1 cellular context compared by ENCODE assay signal in the genomic region with DNA sequence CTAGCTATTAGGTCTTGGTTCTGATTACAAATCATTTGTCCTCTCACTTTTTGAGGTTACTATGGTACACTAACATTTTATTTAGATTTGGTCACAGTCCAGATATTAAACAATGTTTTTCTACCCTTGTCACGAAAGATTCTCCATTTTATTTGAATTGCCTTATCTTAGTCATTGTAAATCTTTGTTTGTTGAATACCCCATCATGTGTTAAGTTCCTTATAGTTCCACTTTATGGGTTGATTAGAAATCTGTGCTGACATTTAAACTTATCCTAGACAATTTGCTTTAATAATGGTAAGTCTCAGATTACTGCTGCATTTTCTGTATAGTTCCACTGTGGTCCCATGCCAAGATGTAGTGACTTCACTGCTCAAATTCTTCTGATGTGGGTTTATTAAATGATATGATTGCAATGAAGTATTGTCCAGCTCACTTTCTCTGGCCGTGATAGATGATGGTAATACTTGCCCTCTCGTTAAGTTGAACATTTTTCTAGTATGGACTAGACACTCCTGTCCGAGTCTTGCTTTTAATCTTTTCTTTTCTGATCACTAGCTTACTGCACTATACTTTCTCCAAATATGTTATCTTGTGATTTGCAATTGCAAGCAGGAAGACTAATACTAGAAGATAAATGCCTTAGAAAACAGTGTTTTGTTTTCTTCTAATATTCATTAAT.
TF ChIP-seq lines count a peak whose summit lies in the region.

No MANE protein-coding gene starts in this region.

TF ChIP-seq in SK-N-SH, 30 proteins besides CTCF, POLR2A, EP300 and RAD21 (continued from another document):
- TF ChIP-seq, protein P1, sequence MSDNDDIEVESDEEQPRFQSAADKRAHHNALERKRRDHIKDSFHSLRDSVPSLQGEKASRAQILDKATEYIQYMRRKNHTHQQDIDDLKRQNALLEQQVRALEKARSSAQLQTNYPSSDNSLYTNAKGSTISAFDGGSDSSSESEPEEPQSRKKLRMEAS (IDR thresholded peaks at IDR 0.05; ENCODE audit: low read depth): no peak
- TF ChIP-seq NFIC (IDR thresholded peaks at IDR 0.05; ENCODE audit: borderline replicate concordance): peak; percentile 35
- TF ChIP-seq SMC3 (IDR thresholded peaks at IDR 0.05; ENCODE audit: low read depth, low read length): no peak
- TF ChIP-seq FOSL2 (IDR thresholded peaks at IDR 0.05; ENCODE audit: borderline replicate concordance, low read depth): no peak
- TF ChIP-seq, protein P2, sequence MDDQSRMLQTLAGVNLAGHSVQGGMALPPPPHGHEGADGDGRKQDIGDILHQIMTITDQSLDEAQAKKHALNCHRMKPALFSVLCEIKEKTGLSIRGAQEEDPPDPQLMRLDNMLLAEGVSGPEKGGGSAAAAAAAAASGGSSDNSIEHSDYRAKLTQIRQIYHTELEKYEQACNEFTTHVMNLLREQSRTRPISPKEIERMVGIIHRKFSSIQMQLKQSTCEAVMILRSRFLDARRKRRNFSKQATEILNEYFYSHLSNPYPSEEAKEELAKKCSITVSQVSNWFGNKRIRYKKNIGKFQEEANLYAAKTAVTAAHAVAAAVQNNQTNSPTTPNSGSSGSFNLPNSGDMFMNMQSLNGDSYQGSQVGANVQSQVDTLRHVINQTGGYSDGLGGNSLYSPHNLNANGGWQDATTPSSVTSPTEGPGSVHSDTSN (IDR thresholded peaks at IDR 0.05): peak; percentile 54
- no peak for TF ChIP-seq MXI1 (IDR thresholded peaks at IDR 0.05; ENCODE audit: low read depth, low read length)
- no peak for TF ChIP-seq NRF1 (IDR thresholded peaks at IDR 0.05; ENCODE audit: low read depth, low read length)
- TF ChIP-seq, protein P3, sequence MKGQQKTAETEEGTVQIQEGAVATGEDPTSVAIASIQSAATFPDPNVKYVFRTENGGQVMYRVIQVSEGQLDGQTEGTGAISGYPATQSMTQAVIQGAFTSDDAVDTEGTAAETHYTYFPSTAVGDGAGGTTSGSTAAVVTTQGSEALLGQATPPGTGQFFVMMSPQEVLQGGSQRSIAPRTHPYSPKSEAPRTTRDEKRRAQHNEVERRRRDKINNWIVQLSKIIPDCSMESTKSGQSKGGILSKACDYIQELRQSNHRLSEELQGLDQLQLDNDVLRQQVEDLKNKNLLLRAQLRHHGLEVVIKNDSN (IDR thresholded peaks at IDR 0.05; ENCODE audit: borderline replicate concordance, low read depth): no peak
- peak; percentile 19; the same call in 1 of the 2 replicates for TF ChIP-seq TCF12 (IDR thresholded peaks at IDR 0.05)
- TF ChIP-seq MEF2A (IDR thresholded peaks at IDR 0.05; ENCODE audit: borderline replicate concordance, low read depth): no peak
- TF ChIP-seq FOXJ3 (CRISPR knock-in tag; IDR thresholded peaks at IDR 0.05): no peak
- TF ChIP-seq YY1 (IDR thresholded peaks at IDR 0.05; ENCODE audit: low read depth): no peak
- TF ChIP-seq TEAD4 (IDR thresholded peaks at IDR 0.05; ENCODE audit: borderline replicate concordance, insufficient read depth): no peak
- TF ChIP-seq SIN3A (IDR thresholded peaks at IDR 0.05; ENCODE audit: borderline replicate concordance, low read depth, low read length): no peak
- TF ChIP-seq CHD2 (IDR thresholded peaks at IDR 0.05; ENCODE audit: low read length, partially characterized antibody): no peak
- TF ChIP-seq JUND (IDR thresholded peaks at IDR 0.05): 0 out of 2 replicates have a peak, but pooled peaks have one; percentile 9
